Comparison of ENCODE assay signal across 9 cellular contexts in genomic region chr20:9838378-9839295, GRCh38. TPM values are rescaled to one million over a fixed set of nuclear protein-coding genes. Genes with fewer than 3 reads are reported as not detected.
DNase-seq lines count a peak whose midpoint lies in the region; ATAC-seq, FAIRE-seq and TF ChIP-seq lines count a peak whose summit lies in the region.
"Had no signal": no experiment of that assay in that cellular context is flagged by ENCODE, and none has a peak within 500 bp of the region (broad histone marks: within the 10 kb centered on the region; RNA-seq: fewer than 3 reads in every experiment).

Gene PAK5, minus strand, starts transcription at chr20:9839076. Its CDS starts 194,748 bp downstream, at chr20:9644328.

- no peaks in the 10 kb centered on the region for H3K79me1 ChIP-seq in trophoblast cell (ENCODE audit: low read length)

- DNase-seq in cardiac muscle cell (ENCODE audit: low read depth in 1 of 2, low spot score in 1 of 2) (peak; percentile 60 to 95), Right ventricle myocardium inferior (ENCODE audit: missing footprints) (no peak), SJCRH30 (peak; percentile 4 to 12), frontal cortex (ENCODE audit: low spot score in 2 of 2) (peak; percentile 44 to 56), trophoblast cell (no peak), T-helper 9 cell (no peak)

- TF ChIP-seq CTCF in cardiac muscle cell (IDR thresholded peaks at IDR 0.05; ENCODE audit: low read depth, low read length): no peak

- no peak within 1 kb of the TSS for H3K14ac ChIP-seq in trophoblast cell (ENCODE audit: low read length)

- peaks cover 38% of the 10 kb centered on the region for H3K27me3 ChIP-seq in cardiac muscle cell
- H3K27me3 ChIP-seq in SJCRH30: peaks cover 4% of the 10 kb centered on the region; the same call in 1 of the 2 replicates
- H3K27me3 ChIP-seq in trophoblast cell (ENCODE audit: insufficient read depth, low read length): no peaks in the 10 kb centered on the region

- no peak within 1 kb of the TSS for H3K4ac ChIP-seq in trophoblast cell (ENCODE audit: low read depth, low read length)

- H3K23ac ChIP-seq in trophoblast cell (ENCODE audit: low read length): no peak within 1 kb of the TSS

- peak within 1 kb of the TSS; percentile 95 for H3K4me2 ChIP-seq in trophoblast cell (ENCODE audit: low read length)

- H2BK120ac ChIP-seq in trophoblast cell (ENCODE audit: insufficient read depth, low read length, poor library complexity): no peak within 1 kb of the TSS

- H2AFZ ChIP-seq in trophoblast cell (ENCODE audit: insufficient read depth, low read length, poor library complexity): no peak within 1 kb of the TSS

- H3K18ac ChIP-seq in trophoblast cell (ENCODE audit: low read length): no peak within 1 kb of the TSS

- H3K9me3 ChIP-seq in cardiac muscle cell (ENCODE audit: low read depth) (no peaks in the 10 kb centered on the region), SJCRH30 (replicated peaks) (no peaks in the 10 kb centered on the region), trophoblast cell (ENCODE audit: insufficient read depth, low read depth, low read length) (no peaks in the 10 kb centered on the region)
- H3K9me3 ChIP-seq: SJSA1 had no signal

- H3K79me2 ChIP-seq in trophoblast cell (ENCODE audit: control insufficient read depth, insufficient read depth, low read length, poor library complexity): no peaks in the 10 kb centered on the region

- intact Hi-C loops in Right ventricle myocardium inferior (cut with DNase I): no loop called here

- FAIRE-seq in frontal cortex (lab: Jason Lieb, UNC): no peak

- no peak within 1 kb of the TSS for H2BK5ac ChIP-seq in trophoblast cell (ENCODE audit: low read depth, low read length, poor library complexity)

- H2AK5ac ChIP-seq in trophoblast cell (ENCODE audit: low read length): no peak within 1 kb of the TSS

- H2BK12ac ChIP-seq in trophoblast cell (ENCODE audit: low read length): no peak within 1 kb of the TSS

- no CpG with 5 or more reads among the region's 57 CpGs for WGBS in trophoblast cell (ENCODE audit: extremely low coverage, insufficient coverage, insufficient read length)

- H3K27ac ChIP-seq in cardiac muscle cell (no peak within 1 kb of the TSS), SJCRH30 (no peak within 1 kb of the TSS), trophoblast cell (ENCODE audit: low read depth, low read length) (no peak within 1 kb of the TSS)
- H3K27ac ChIP-seq: SJSA1 had no signal

- ATAC-seq in Right ventricle myocardium inferior (no peak), GM18861 (IDR thresholded peaks at IDR 0.05; ENCODE audit: unreplicated experiment) (no peak), GM19463 (IDR thresholded peaks at IDR 0.05; ENCODE audit: unreplicated experiment) (no peak)

- no peak within 1 kb of the TSS for H3K9ac ChIP-seq in trophoblast cell (ENCODE audit: low read length)

- H3K4me3 ChIP-seq in cardiac muscle cell (peak within 1 kb of the TSS; percentile 49), SJCRH30 (no peak within 1 kb of the TSS), trophoblast cell (ENCODE audit: low read depth, low read length) (peak within 1 kb of the TSS; percentile 68)
- H3K4me3 ChIP-seq: SJSA1 had no signal

- H4K8ac ChIP-seq in trophoblast cell (ENCODE audit: low read depth, low read length): no peak within 1 kb of the TSS

- H3K36me3 ChIP-seq in cardiac muscle cell: no peaks in the 10 kb centered on the region
- H3K36me3 ChIP-seq in SJCRH30: no peaks in the 10 kb centered on the region
- no peaks in the 10 kb centered on the region for H3K36me3 ChIP-seq in trophoblast cell (ENCODE audit: control insufficient read depth in 1 of 2, insufficient read depth in 2 of 2, low read length in 2 of 2)
- H3K36me3 ChIP-seq: SJSA1 had no signal

- peaks cover 3% of the 10 kb centered on the region for H3K4me1 ChIP-seq in cardiac muscle cell (ENCODE audit: low read depth)
- H3K4me1 ChIP-seq in SJCRH30: no peaks in the 10 kb centered on the region
- H3K4me1 ChIP-seq in trophoblast cell (ENCODE audit: control insufficient read depth in 1 of 2, insufficient read depth in 2 of 2, low read length in 2 of 2): peaks cover 3 to 7% of the 10 kb centered on the region in 2 experiments
- H3K4me1 ChIP-seq: SJSA1 had no signal

- no peak within 1 kb of the TSS for H4K12ac ChIP-seq in trophoblast cell (ENCODE audit: low read depth, low read length)

- no peak within 1 kb of the TSS for H4K91ac ChIP-seq in trophoblast cell (ENCODE audit: low read depth, low read length)

RNA-seq across cellular contexts. Expression of gene PAK5, which starts in this region (rescaled TPM):
- total RNA-seq in cardiac muscle cell: 0.06 and 0.11 TPM in 2 replicates
- polyA plus RNA-seq in cardiac muscle cell: 0.72 TPM in 1 of 2 replicates, not detected in the other
- total RNA-seq in Right ventricle myocardium inferior: not detected
- total RNA-seq in SJCRH30 (2014; rRNA removed; shearing (Covaris generic)): not detected in 2 replicates
- 33.0 TPM for total RNA-seq in frontal cortex
- polyA plus RNA-seq in trophoblast cell (2013): 0.12 TPM in 2 replicates
- total RNA-seq: SJSA1 had no signal

Comparison
In these comparisons a context has a peak if more than half of its experiments do, and no peak if none do; other contexts are left out.
1. RNA of gene PAK5 (total RNA-seq): 33.0 TPM in frontal cortex (single experiment); 0.06 to 0.11 TPM in cardiac muscle cell, not detected in Right ventricle myocardium inferior (single experiment) and not detected in SJCRH30; every median in the first group is over 10 times any median in the second.
2. Peak in DNase-seq and H3K4me3 ChIP-seq in cardiac muscle cell; RNA of the gene not detected or under 1 TPM.
3. Peak in DNase-seq in SJCRH30; RNA of the gene not detected or under 1 TPM.
4. DNase-seq: peak in frontal cortex (2 of 2); none in Right ventricle myocardium inferior (single experiment), trophoblast cell (0 of 2) and T-helper 9 cell (single experiment).